ENCODE assay signal across 27 cellular contexts in the genomic region with DNA sequence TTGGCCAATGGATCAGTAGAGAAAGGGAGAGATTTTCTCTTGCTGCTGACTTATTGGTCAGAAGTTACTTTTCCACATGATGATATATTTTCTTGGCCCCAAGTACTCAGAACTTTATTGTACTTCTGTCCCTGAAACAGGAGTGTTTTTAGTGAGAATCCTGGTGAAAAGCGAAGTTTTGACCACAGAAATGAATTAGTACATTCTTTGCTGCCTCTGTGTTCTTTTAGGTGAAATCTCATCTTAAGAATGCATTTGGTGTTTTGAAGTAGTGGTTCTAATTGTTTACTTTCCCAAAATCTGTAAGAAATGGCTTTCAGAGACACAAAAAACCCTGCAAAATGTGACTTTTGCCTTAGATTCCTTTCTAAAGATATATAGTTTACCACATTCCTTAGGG.
"Had no signal": no experiment of that assay in that cellular context is flagged by ENCODE, and none has a peak within 500 bp of the region (broad histone marks: within the 10 kb centered on the region; RNA-seq: fewer than 3 reads in every experiment).

No MANE protein-coding gene starts in this region.

- FAIRE-seq: endometrium, endothelial cell of umbilical vein had no signal

- ATAC-seq: activated CD4-positive, alpha-beta T cell treated with anti-CD3 and anti-CD28 coated beads for 36 hours; activated naive CD8-positive, alpha-beta T cell treated with anti-CD3 and anti-CD28 coated beads, Interleukin-2, amount 50 U/mL, for 24 hours; activated T-cell treated with anti-CD3 and anti-CD28 coated beads, Interleukin-2, amount 50 U/mL, for 4 hours; activated T-helper 17 cell treated with anti-CD3 and anti-CD28 coated beads, Interleukin-2, amount 50 U/mL, for 72 hours had no signal

- H3K4me3 ChIP-seq: breast epithelium, cardiac muscle cell, colonic mucosa, esophagus squamous epithelium had no signal

- H3K27ac ChIP-seq: breast epithelium, cardiac muscle cell, colonic mucosa, epithelial cell of prostate, esophagus squamous epithelium had no signal

- DNase-seq: activated CD4-positive, alpha-beta memory T cell treated with anti-CD3 and anti-CD28 coated beads, Interleukin-2, amount 10 ng/mL, durations not matched to agents 7 days and 5 days; activated CD4-positive, alpha-beta T cell treated with anti-CD3 and anti-CD28 coated beads for 36 hours; activated CD4-positive, alpha-beta T cell treated with anti-CD3 and anti-CD28 coated beads, Interleukin-2, amount 10 ng/mL, durations not matched to agents 7 days and 5 days; activated CD4-positive, alpha-beta T cell treated with anti-CD3 and anti-CD28 coated beads, Interleukin-2, amount 50 U/mL, for 4 hours; activated CD4-positive, CD25-positive, alpha-beta regulatory T cell; activated CD4-positive, CD25-positive, alpha-beta regulatory T cell treated with anti-CD3 and anti-CD28 coated beads, Interleukin-2, amount 50 U/mL, for 72 hours; activated effector memory CD4-positive, alpha-beta T cell treated with Interleukin-2 at 50 U/mL for 16 hours; activated naive CD4-positive, alpha-beta T cell treated with anti-CD3 and anti-CD28 coated beads for 36 hours; activated naive CD8-positive, alpha-beta T cell treated with anti-CD3 and anti-CD28 coated beads for 36 hours; activated naive CD8-positive, alpha-beta T cell treated with anti-CD3 and anti-CD28 coated beads, Interleukin-2, amount 50 U/mL, for 24 hours; activated T-cell treated with anti-CD3 and anti-CD28 coated beads, Interleukin-2, amount 50 U/mL, for 4 hours; amniotic stem cell; anterior cingulate cortex; central memory CD4-positive, alpha-beta T cell; cerebellar nuclear complex; colonic mucosa; effector CD8-positive, alpha-beta T cell; esophagus squamous epithelium; foreskin melanocyte; head of caudate nucleus; T-helper 2 cell had no signal

- H3K36me3 ChIP-seq: breast epithelium, cardiac muscle cell, colonic mucosa, esophagus squamous epithelium had no signal

- H3K9me3 ChIP-seq: breast epithelium, colonic mucosa, esophagus squamous epithelium had no signal

- H3K4me1 ChIP-seq: breast epithelium, colonic mucosa, esophagus squamous epithelium had no signal

- H3K27me3 ChIP-seq: cardiac muscle cell, colonic mucosa, esophagus squamous epithelium had no signal
